Comparison of ENCODE assay signal across 1 cellular context in the genomic region with DNA sequence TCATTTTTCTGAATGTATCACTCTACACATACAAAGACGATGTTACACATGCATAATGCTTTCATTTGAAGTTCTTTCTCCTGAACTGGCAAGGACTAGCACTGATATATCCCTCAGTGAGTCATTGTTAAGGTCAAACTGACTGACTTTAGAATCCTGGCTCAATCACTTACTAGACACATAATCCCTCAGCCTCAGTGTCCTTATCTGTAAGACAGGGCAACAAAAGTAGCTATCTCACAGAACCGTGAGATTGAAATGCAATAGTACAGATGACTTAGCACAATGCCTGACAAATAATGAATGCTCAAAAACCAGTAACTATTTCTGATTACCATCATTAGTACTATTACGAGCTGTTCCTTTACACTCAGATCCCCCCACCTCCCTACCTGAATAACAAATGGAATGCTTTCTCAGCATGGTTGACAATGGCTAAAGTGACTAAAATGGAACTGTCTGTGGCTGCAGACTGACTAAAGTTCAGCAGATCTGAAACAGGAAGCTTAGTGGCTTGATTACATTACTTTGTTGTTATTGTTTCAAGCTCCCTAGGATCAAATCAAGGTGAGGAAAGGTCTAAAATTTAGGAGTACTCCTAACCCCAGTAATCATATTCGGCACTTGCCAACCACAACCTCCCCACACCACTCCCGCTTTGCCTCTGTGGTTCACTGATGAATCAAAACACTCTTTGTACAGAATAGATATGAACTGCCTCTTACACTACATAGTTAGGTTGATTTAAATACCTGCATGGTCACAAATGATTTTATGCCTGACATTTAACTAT.
TF ChIP-seq lines count a peak whose summit lies in the region.

No MANE protein-coding gene starts in this region.

TF ChIP-seq in GM12878, 131 proteins besides CTCF, POLR2A, EP300 and RAD21 (continued from another document):
- TF ChIP-seq BACH1 (IDR thresholded peaks at IDR 0.05; ENCODE audit: borderline replicate concordance): no peak
- TF ChIP-seq CHD2 (IDR thresholded peaks at IDR 0.05; ENCODE audit: borderline replicate concordance, low read depth, low read length): no peak
- TF ChIP-seq, protein P1, sequence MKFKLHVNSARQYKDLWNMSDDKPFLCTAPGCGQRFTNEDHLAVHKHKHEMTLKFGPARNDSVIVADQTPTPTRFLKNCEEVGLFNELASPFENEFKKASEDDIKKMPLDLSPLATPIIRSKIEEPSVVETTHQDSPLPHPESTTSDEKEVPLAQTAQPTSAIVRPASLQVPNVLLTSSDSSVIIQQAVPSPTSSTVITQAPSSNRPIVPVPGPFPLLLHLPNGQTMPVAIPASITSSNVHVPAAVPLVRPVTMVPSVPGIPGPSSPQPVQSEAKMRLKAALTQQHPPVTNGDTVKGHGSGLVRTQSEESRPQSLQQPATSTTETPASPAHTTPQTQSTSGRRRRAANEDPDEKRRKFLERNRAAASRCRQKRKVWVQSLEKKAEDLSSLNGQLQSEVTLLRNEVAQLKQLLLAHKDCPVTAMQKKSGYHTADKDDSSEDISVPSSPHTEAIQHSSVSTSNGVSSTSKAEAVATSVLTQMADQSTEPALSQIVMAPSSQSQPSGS (IDR thresholded peaks at IDR 0.05; ENCODE audit: low read length): peak; percentile 10; the same call in 1 of the 2 replicates
- no peak for TF ChIP-seq NBN (IDR thresholded peaks at IDR 0.05)
- TF ChIP-seq, protein P2, sequence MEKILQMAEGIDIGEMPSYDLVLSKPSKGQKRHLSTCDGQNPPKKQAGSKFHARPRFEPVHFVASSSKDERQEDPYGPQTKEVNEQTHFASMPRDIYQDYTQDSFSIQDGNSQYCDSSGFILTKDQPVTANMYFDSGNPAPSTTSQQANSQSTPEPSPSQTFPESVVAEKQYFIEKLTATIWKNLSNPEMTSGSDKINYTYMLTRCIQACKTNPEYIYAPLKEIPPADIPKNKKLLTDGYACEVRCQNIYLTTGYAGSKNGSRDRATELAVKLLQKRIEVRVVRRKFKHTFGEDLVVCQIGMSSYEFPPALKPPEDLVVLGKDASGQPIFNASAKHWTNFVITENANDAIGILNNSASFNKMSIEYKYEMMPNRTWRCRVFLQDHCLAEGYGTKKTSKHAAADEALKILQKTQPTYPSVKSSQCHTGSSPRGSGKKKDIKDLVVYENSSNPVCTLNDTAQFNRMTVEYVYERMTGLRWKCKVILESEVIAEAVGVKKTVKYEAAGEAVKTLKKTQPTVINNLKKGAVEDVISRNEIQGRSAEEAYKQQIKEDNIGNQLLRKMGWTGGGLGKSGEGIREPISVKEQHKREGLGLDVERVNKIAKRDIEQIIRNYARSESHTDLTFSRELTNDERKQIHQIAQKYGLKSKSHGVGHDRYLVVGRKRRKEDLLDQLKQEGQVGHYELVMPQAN (conservative IDR thresholded peaks at IDR 0.05): no peak
- TF ChIP-seq CBX5 (IDR thresholded peaks at IDR 0.05; ENCODE audit: low read depth): no peak
- no peak for TF ChIP-seq CHD4 (IDR thresholded peaks at IDR 0.05)
- no peak for TF ChIP-seq SMAD5 (IDR thresholded peaks at IDR 0.05; ENCODE audit: low read depth)
- no peak for TF ChIP-seq EGR1 (IDR thresholded peaks at IDR 0.05; ENCODE audit: borderline replicate concordance in 1 of 2, low read depth in 2 of 2, low read length in 2 of 2)
- no peak for TF ChIP-seq FOS (IDR thresholded peaks at IDR 0.05; ENCODE audit: borderline replicate concordance, extremely low read depth, insufficient read length)
- no peak for TF ChIP-seq RFX5 (IDR thresholded peaks at IDR 0.05; ENCODE audit: low read depth, low read length)
- peak; percentile 42; the same call in 1 of the 2 replicates for TF ChIP-seq NR2F1 (conservative IDR thresholded peaks at IDR 0.05)
- no peak for TF ChIP-seq YBX1 (IDR thresholded peaks at IDR 0.05)
- peak; percentile 88 for TF ChIP-seq RUNX3 (IDR thresholded peaks at IDR 0.05; ENCODE audit: low read length)
- peak; percentile 57 for TF ChIP-seq MTA2 (IDR thresholded peaks at IDR 0.05; ENCODE audit: low read depth)
- TF ChIP-seq NR2C1 (IDR thresholded peaks at IDR 0.05): no peak
- no peak for TF ChIP-seq ASH2L (IDR thresholded peaks at IDR 0.05; ENCODE audit: borderline replicate concordance, low read depth)
- TF ChIP-seq ZBED1 (IDR thresholded peaks at IDR 0.05; ENCODE audit: borderline replicate concordance): no peak
- TF ChIP-seq SREBF2 (IDR thresholded peaks at IDR 0.05; ENCODE audit: low read length): no peak
- TF ChIP-seq RELA (IDR thresholded peaks at IDR 0.05; ENCODE audit: borderline replicate concordance, partially characterized antibody): no peak
